8 cellular contexts compared by ENCODE assay signal in genomic region chr17:7351665-7352558, GRCh38. TPM values are rescaled to one million over a fixed set of nuclear protein-coding genes. Genes with fewer than 3 reads are reported as not detected.
DNase-seq lines count a peak whose midpoint lies in the region; ATAC-seq and TF ChIP-seq lines count a peak whose summit lies in the region.

KCTD11 (plus strand) TSS chr17:7352162.

- H3K4me3 ChIP-seq in epithelial cell of esophagus (ENCODE audit: low read length) (peak within 1 kb of the TSS; percentile 89), mononuclear cell (ENCODE audit: low read length) (peak within 1 kb of the TSS; percentile 59)

- peak; percentile 49 for ATAC-seq in HG03025 (IDR thresholded peaks at IDR 0.05; ENCODE audit: low FRiP score, unreplicated experiment)

- DNase-seq in NCI-H345 (lab: John Stamatoyannopoulos, UW) = peak; percentile 51
- no peak for DNase-seq in NCI-H345 treated with DMSO at 0.1 percent for 48 hours (lab: John Stamatoyannopoulos, UW; ENCODE audit: unreplicated experiment)
- DNase-seq in NCI-H82 treated with DMSO at 0.1 percent for 48 hours (lab: John Stamatoyannopoulos, UW; ENCODE audit: unreplicated experiment) = peak; percentile 11
- DNase-seq in activated T-cell treated with anti-CD3 and anti-CD28 coated beads for 24 hours (ENCODE audit: low read depth) = peak; percentile 50
- DNase-seq in epithelial cell of esophagus (ENCODE audit: low read depth) = peak; percentile 100
- peak; percentile 85 for DNase-seq in stimulated activated CD8-positive, alpha-beta memory T cell treated with anti-CD3 and anti-CD28 coated beads, Interleukin-4, amount 100 ng/mL, for 48 hours

- no peaks in the 10 kb centered on the region for H3K9me3 ChIP-seq in mononuclear cell (ENCODE audit: low read depth, low read length)

- H3K4me1 ChIP-seq in mononuclear cell (ENCODE audit: insufficient read depth, low read length) = peaks cover 40% of the 10 kb centered on the region

- no peaks in the 10 kb centered on the region for H3K27me3 ChIP-seq in mononuclear cell (ENCODE audit: insufficient read depth, low read length)

- peak; percentile 60 for TF ChIP-seq CTCF in epithelial cell of esophagus (IDR thresholded peaks at IDR 0.05; ENCODE audit: insufficient read depth, low read depth, low read length, missing control alignments)

RNA-seq across cellular contexts. Expression of gene KCTD11, which starts in this region (rescaled TPM):
- total RNA-seq in mononuclear cell = 0.73 TPM
